Comparison of ENCODE assay signal across 1 cellular context in the genomic region with DNA sequence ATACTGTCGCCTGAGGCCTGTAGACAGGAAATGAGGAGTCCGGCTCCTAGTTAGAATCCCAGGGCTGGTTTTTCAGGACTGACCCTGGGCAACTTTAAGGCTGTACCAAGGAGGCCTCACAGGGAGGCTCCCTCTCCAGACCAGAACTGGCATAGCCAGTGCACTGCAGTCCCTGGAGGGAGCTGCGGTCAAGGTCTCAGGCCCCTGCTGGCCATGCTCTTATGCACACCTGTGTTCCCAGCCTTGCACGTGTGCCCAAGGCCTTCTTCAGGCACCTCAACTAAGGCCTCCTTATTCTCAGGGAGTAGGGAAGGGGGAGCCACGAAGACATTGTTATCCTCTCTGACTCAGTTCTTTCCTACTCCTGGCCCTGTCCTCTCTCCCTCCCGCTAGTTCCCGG.
A peak's percentile ranks its signal among the peaks of the same experiment; 100 is the strongest.
TF ChIP-seq lines count a peak whose summit lies in the region.

No MANE protein-coding gene starts in this region.

TF ChIP-seq in H1, 55 proteins besides CTCF, POLR2A, EP300 and RAD21:
- no peak for TF ChIP-seq GTF2F1 (IDR thresholded peaks at IDR 0.05; ENCODE audit: borderline replicate concordance, low read depth, low read length)
- peak; percentile 34; the same call in 1 of the 2 replicates for TF ChIP-seq TCF12 (IDR thresholded peaks at IDR 0.05; ENCODE audit: low read depth, low read length)
